Comparison of ENCODE assay signal across 20 cellular contexts in genomic region chrX:13511557-13512330, GRCh38. TPM values are rescaled to one million over a fixed set of nuclear protein-coding genes. Genes with fewer than 3 reads are reported as not detected.
DNase-seq lines count a peak whose midpoint lies in the region; ATAC-seq and TF ChIP-seq lines count a peak whose summit lies in the region.
"Had no signal": no experiment of that assay in that cellular context is flagged by ENCODE, and none has a peak within 500 bp of the region (broad histone marks: within the 10 kb centered on the region; RNA-seq: fewer than 3 reads in every experiment).

No MANE protein-coding gene starts in this region.

- ATAC-seq in T-helper 17 cell: no peak
- ATAC-seq: CD8-positive, alpha-beta T cell had no signal

- H3K36me3 ChIP-seq in fibroblast of lung (ENCODE audit: control insufficient read depth, insufficient read depth, low read length) (no peaks in the 10 kb centered on the region), neural progenitor cell (no peaks in the 10 kb centered on the region)
- H3K36me3 ChIP-seq: BLaER1, MG63 had no signal

- H4K20me1 ChIP-seq in fibroblast of lung (ENCODE audit: control insufficient read depth, extremely low read depth, insufficient read depth, low read length): no peaks in the 10 kb centered on the region
- H4K20me1 ChIP-seq in neural progenitor cell (ENCODE audit: low read depth): no peaks in the 10 kb centered on the region
- H4K20me1 ChIP-seq: BLaER1 had no signal

- H3K79me2 ChIP-seq in fibroblast of lung (ENCODE audit: control insufficient read depth, insufficient read depth, low read length) (no peaks in the 10 kb centered on the region), neural progenitor cell (ENCODE audit: low read depth) (no peaks in the 10 kb centered on the region)

- H2AFZ ChIP-seq in fibroblast of lung (ENCODE audit: low read length): no peak overlapping the region
- H2AFZ ChIP-seq in neural progenitor cell (replicated peaks): peak overlapping the region; percentile 31
- H2AFZ ChIP-seq: PC-9 had no signal

- H3F3A ChIP-seq in neural progenitor cell (ENCODE audit: low read depth): no peaks in the 10 kb centered on the region

- no peaks in the 10 kb centered on the region for H3K9me3 ChIP-seq in T-helper 17 cell (ENCODE audit: control insufficient read depth, low read length, poor library complexity, severe bottlenecking)
- no peaks in the 10 kb centered on the region for H3K9me3 ChIP-seq in fibroblast of lung (ENCODE audit: control insufficient read depth, insufficient read depth, low read depth, low read length)
- H3K9me3 ChIP-seq in neural progenitor cell (ENCODE audit: low read depth): no peaks in the 10 kb centered on the region
- H3K9me3 ChIP-seq: BLaER1, MG63 had no signal

- TF ChIP-seq CTCF in fibroblast of lung (conservative IDR thresholded peaks at IDR 0.05 in 1 of 2, IDR thresholded peaks at IDR 0.05 in 1 of 2; ENCODE audit: low read depth in 1 of 2, low read length in 2 of 2) (no peak), neural progenitor cell (IDR thresholded peaks at IDR 0.05) (no peak)

- peaks cover 2% of the 10 kb centered on the region for H3K9me3 Mint-ChIP-seq in neural progenitor cell
- H3K9me3 Mint-ChIP-seq: CD8-positive, alpha-beta T cell had no signal

- peaks cover 2% of the 10 kb centered on the region for H3K4me1 Mint-ChIP-seq in T-helper 17 cell
- H3K4me1 Mint-ChIP-seq in neural progenitor cell: no peaks in the 10 kb centered on the region

- H3K9ac ChIP-seq in fibroblast of lung (ENCODE audit: insufficient read depth, low read length) (no peak overlapping the region), neural progenitor cell (no peak overlapping the region)
- H3K9ac ChIP-seq: BLaER1 had no signal

- H3K27ac Mint-ChIP-seq in T-helper 17 cell: peak overlapping the region; percentile 8
- no peak overlapping the region for H3K27ac Mint-ChIP-seq in neural progenitor cell
- H3K27ac Mint-ChIP-seq: CD8-positive, alpha-beta T cell had no signal

- H3K27ac ChIP-seq in fibroblast of lung (ENCODE audit: insufficient read depth, low read length) (no peak overlapping the region), neural progenitor cell (no peak overlapping the region)
- H3K27ac ChIP-seq: BLaER1, HL-60, PC-9 had no signal

- no peak overlapping the region for H3K4me3 Mint-ChIP-seq in T-helper 17 cell
- no peak overlapping the region for H3K4me3 Mint-ChIP-seq in neural progenitor cell
- H3K4me3 Mint-ChIP-seq: CD8-positive, alpha-beta T cell had no signal

- peak; percentile 4 for DNase-seq in EH (ENCODE audit: low read depth)
- no peak for DNase-seq in T-helper 17 cell
- peak; percentile 9 to 14 for DNase-seq in fibroblast of lung (ENCODE audit: low read depth in 2 of 2)
- DNase-seq in neural progenitor cell (ENCODE audit: low spot score): no peak
- DNase-seq in NCI-H2171 treated with DMSO at 0.1 percent for 48 hours (lab: John Stamatoyannopoulos, UW): no peak
- no peak for DNase-seq in OCI-M2 (lab: John Stamatoyannopoulos, UW; ENCODE audit: unreplicated experiment)
- no peak for DNase-seq in MV-4-11 (lab: John Stamatoyannopoulos, UW)
- no peak for DNase-seq in H4 (ENCODE audit: low spot score)
- DNase-seq: Calu3; CD8-positive, alpha-beta T cell; H7; MG63; NCI-H1092 treated with DMSO at 0.1 percent for 48 hours; NCI-H146; NCI-H2081; NCI-H2227 treated with DMSO at 0.1 percent for 48 hours; PC-9 had no signal

- H3K27me3 Mint-ChIP-seq in T-helper 17 cell (no peaks in the 10 kb centered on the region), neural progenitor cell (ENCODE audit: insufficient read depth, low read depth) (no peaks in the 10 kb centered on the region)

- no peaks in the 10 kb centered on the region for H3K4me1 ChIP-seq in fibroblast of lung (ENCODE audit: control insufficient read depth, extremely low read depth, insufficient read depth, low read length)
- no peaks in the 10 kb centered on the region for H3K4me1 ChIP-seq in neural progenitor cell

- H3K4me3 ChIP-seq in fibroblast of lung (replicated peaks in 1 of 4; ENCODE audit: control extremely low read depth in 1 of 4, insufficient read depth in 1 of 4, low read depth in 3 of 4, low read length in 4 of 4): no peak overlapping the region
- H3K4me3 ChIP-seq in neural progenitor cell: no peak overlapping the region
- H3K4me3 ChIP-seq: BLaER1, MG63, PC-9 had no signal

- H3K4me2 ChIP-seq in fibroblast of lung (ENCODE audit: extremely low read depth, insufficient read depth, low read length) (no peak overlapping the region), neural progenitor cell (no peak overlapping the region)
- H3K4me2 ChIP-seq: BLaER1, PC-9 had no signal

- H3K36me3 Mint-ChIP-seq in T-helper 17 cell (ENCODE audit: low read depth) (no peaks in the 10 kb centered on the region), neural progenitor cell (no peaks in the 10 kb centered on the region)
- H3K36me3 Mint-ChIP-seq: CD8-positive, alpha-beta T cell had no signal

- H3K27me3 ChIP-seq in fibroblast of lung (ENCODE audit: control insufficient read depth, insufficient read depth, low read length): no peaks in the 10 kb centered on the region
- no peaks in the 10 kb centered on the region for H3K27me3 ChIP-seq in neural progenitor cell
- H3K27me3 ChIP-seq: MG63 had no signal

RNA-seq across cellular contexts. Expression of gene EGFL6, which starts 57.7 kb away (rescaled TPM):
- total RNA-seq in T-helper 17 cell (not detected), fibroblast of lung (0.17 and 2.1 TPM in 2 replicates), neural progenitor cell (ENCODE audit: low replicate concordance) (0.19 and 1.2 TPM in 2 replicates)
- polyA plus RNA-seq in fibroblast of lung: 0.32 and 0.71 TPM in 2 replicates
- 0.27 TPM in 2 replicates for polyA plus RNA-seq in fibroblast of lung (2012)
- polyA minus RNA-seq in fibroblast of lung (ENCODE audit: low replicate concordance): not detected in 2 replicates
- total RNA-seq in H4 (2014; rRNA removed; shearing (Covaris generic)): not detected in 2 replicates
- total RNA-seq: Calu3; CD8-positive, alpha-beta T cell; HT1080; PC-9 had no signal

Comparison
In these comparisons a context has a peak if more than half of its experiments do, and no peak if none do; other contexts are left out.
1. DNase-seq: peak in EH (single experiment) and fibroblast of lung (2 of 2); none in T-helper 17 cell (0 of 3), neural progenitor cell (single experiment), NCI-H2171 treated with DMSO at 0.1 percent for 48 hours (single experiment), OCI-M2 (single experiment), MV-4-11 (single experiment) and H4 (single experiment).